24 cellular contexts compared by ENCODE assay signal in genomic region chr5:1400211-1400855, GRCh38. TPM values are rescaled to one million over a fixed set of nuclear protein-coding genes. Genes with fewer than 3 reads are reported as not detected.
A peak's percentile ranks its signal among the peaks of the same experiment; 100 is the strongest.
DNase-seq lines count a peak whose midpoint lies in the region; ATAC-seq, FAIRE-seq and TF ChIP-seq lines count a peak whose summit lies in the region.
"Had no signal": no experiment of that assay in that cellular context is flagged by ENCODE, and none has a peak within 500 bp of the region (broad histone marks: within the 10 kb centered on the region; RNA-seq: fewer than 3 reads in every experiment).

No MANE protein-coding gene starts in this region.

- TF ChIP-seq CTCF in HEK293 (tag by site-specific recombination; IDR thresholded peaks at IDR 0.05) = no peak
- TF ChIP-seq CTCF in H1 (IDR thresholded peaks at IDR 0.05; ENCODE audit: control extremely low read depth in 1 of 3, insufficient read depth in 1 of 3, low read depth in 1 of 3, low read length in 3 of 3) = no peak

- no peak overlapping the region for H3K4me2 ChIP-seq in H1 (ENCODE audit: insufficient read depth in 1 of 2, low read depth in 2 of 2, low read length in 2 of 2)
- H3K4me2 ChIP-seq: GM23338 had no signal

- H3K18ac ChIP-seq in H1 (ENCODE audit: extremely low read depth, low read length) = no peak overlapping the region

- no peak overlapping the region for H2BK15ac ChIP-seq in H1 (ENCODE audit: low read length)

- H2AK5ac ChIP-seq in H1 (ENCODE audit: low read depth, low read length) = no peak overlapping the region

- H3K14ac ChIP-seq in H1 (ENCODE audit: insufficient read length) = no peak overlapping the region

- no peak for ATAC-seq in Right ventricle myocardium superior (ENCODE audit: poor library complexity)
- ATAC-seq: GM23338, SK-N-SH treated with all-trans-retinoic acid at 6 μM for 48 hours had no signal

- H3K27ac ChIP-seq in HEK293 (ENCODE audit: extremely low read depth, low read depth, low read length) (no peak overlapping the region), H1 (ENCODE audit: low read depth, low read length) (no peak overlapping the region)

- no peaks in the 10 kb centered on the region for H3K79me2 ChIP-seq in H1 (ENCODE audit: control insufficient read depth in 1 of 2, insufficient read depth in 2 of 2, low read length in 2 of 2)

- CTCF ChIA-PET in HEK293 (lab: Yijun Ruan, JAX) (interaction anchor here (0.6 to 1.6 kb wide), 6 partner anchors 7 to 248 kb away, joined by 3 to 7 read pairs (median 4); no protein-coding TSS in a partner anchor), H1 (lab: Charles Lee; ENCODE audit: partially characterized antibody) (interaction anchor here (1.0 to 2.5 kb wide), 3 partner anchors 20 to 245 kb away, joined by 3 to 7 read pairs (median 3); no protein-coding TSS in a partner anchor)

- H2BK20ac ChIP-seq in H1 (ENCODE audit: low read length) = no peak overlapping the region

- H4K8ac ChIP-seq in H1 (ENCODE audit: extremely low read depth, insufficient read depth, low read length) = peak overlapping the region; percentile 51; the same call in 1 of the 2 replicates

- intact Hi-C loops in Right ventricle myocardium superior (cut with DNase I) = no loop called here
- intact Hi-C loops in cardiac septum (cut with DNase I) = no loop called here

- H3K9ac ChIP-seq in H1 (replicated peaks in 1 of 4; ENCODE audit: extremely low read depth in 1 of 4, low read depth in 3 of 4, low read length in 3 of 4) = no peak overlapping the region

- no peak overlapping the region for H2AFZ ChIP-seq in H1 (ENCODE audit: low read length)
- H2AFZ ChIP-seq: GM23338 had no signal

- H3K36me3 ChIP-seq in HEK293 (ENCODE audit: control insufficient read depth in 2 of 2, insufficient read depth in 1 of 2, low read length in 2 of 2) (no peaks in the 10 kb centered on the region), H1 (ENCODE audit: control insufficient read depth in 2 of 4, insufficient read depth in 4 of 4, low read length in 3 of 4) (no peaks in the 10 kb centered on the region), MG63 (no peaks in the 10 kb centered on the region)

- WGBS in H1 (ENCODE audit: extremely low coverage in 1 of 2, insufficient coverage in 1 of 2, insufficient read length in 1 of 2, insufficient replicate concordance in 2 of 2, low coverage in 1 of 2, low lambda C conversion rate in 2 of 2, missing lambda C conversion rate in 1 of 2), 2 experiments = 90% methylated on average over 15 of the region's 17 CpGs; no CpG with 5 or more reads in 1 of the 2 experiments

- H4K91ac ChIP-seq in H1 (replicated peaks; ENCODE audit: insufficient read length, low read length) = no peak overlapping the region

- H3K79me1 ChIP-seq in H1 (ENCODE audit: low read depth, low read length) = no peaks in the 10 kb centered on the region

- no peak overlapping the region for H3K23ac ChIP-seq in H1 (ENCODE audit: insufficient read length)

- no peaks in the 10 kb centered on the region for H3K9me3 ChIP-seq in HEK293 (ENCODE audit: control insufficient read depth, insufficient read depth, low read depth, low read length)
- H3K9me3 ChIP-seq in H1 (ENCODE audit: insufficient read depth in 2 of 2, low read depth in 1 of 2, low read length in 1 of 2) = no peaks in the 10 kb centered on the region
- H3K9me3 ChIP-seq in MG63 = peaks cover 12% of the 10 kb centered on the region

- TF ChIP-seq POLR2A in H1 (IDR thresholded peaks at IDR 0.05; ENCODE audit: control extremely low read depth in 1 of 2, low read depth in 2 of 2, low read length in 2 of 2) = no peak

- H3K4me1 ChIP-seq in HEK293 (ENCODE audit: control insufficient read depth, insufficient read depth, low read length) (no peaks in the 10 kb centered on the region), H1 (replicated peaks in 1 of 4; ENCODE audit: control insufficient read depth in 3 of 4, insufficient read depth in 4 of 4, low read length in 3 of 4) (peaks cover 0 to 2% (median 0%) of the 10 kb centered on the region in 4 experiments; a peak in 3 of 7 replicates)

- H3K4me3 ChIP-seq in HEK293 (ENCODE audit: low read depth, low read length) (no peak overlapping the region), H1 (ENCODE audit: extremely low read depth in 1 of 4, insufficient read depth in 2 of 4, low read depth in 3 of 4, low read length in 4 of 4) (no peak overlapping the region), MG63 (no peak overlapping the region)
- H3K4me3 ChIP-seq: GM23338 had no signal

- H3K56ac ChIP-seq in H1 (replicated peaks; ENCODE audit: insufficient read length, low read depth, low read length) = no peak overlapping the region

- no peak overlapping the region for H4K5ac ChIP-seq in H1 (ENCODE audit: insufficient read length, low read depth, low read length)

- POLR2A ChIA-PET in HEK293 (lab: Yijun Ruan, JAX) (interaction anchor here (0.8 kb wide), 1 partner anchor 8 kb away, joined by 4 read pairs; no protein-coding TSS in a partner anchor), H1 (lab: Charles Lee; ENCODE audit: partially characterized antibody) (interaction anchor here (0.8 to 1.1 kb wide), 2 partner anchors 15 to 23 kb away, joined by 3 to 4 read pairs; no protein-coding TSS in a partner anchor)

- no peak overlapping the region for H2BK5ac ChIP-seq in H1 (ENCODE audit: low read depth, low read length)

- no peak overlapping the region for H2BK12ac ChIP-seq in H1 (ENCODE audit: low read depth, low read length)

- no peak for TF ChIP-seq RAD21 in H1 (IDR thresholded peaks at IDR 0.05 in 1 of 2, conservative IDR thresholded peaks at IDR 0.05 in 1 of 2; ENCODE audit: low read depth in 2 of 2, low read length in 2 of 2)

- peaks cover 0 to 5% of the 10 kb centered on the region in 2 experiments for H4K20me1 ChIP-seq in H1 (replicated peaks in 1 of 2; ENCODE audit: control insufficient read depth in 1 of 2, insufficient read depth in 2 of 2, low read length in 2 of 2)

- H3K27me3 ChIP-seq in H1 (replicated peaks in 1 of 4; ENCODE audit: control insufficient read depth in 3 of 4, extremely low read depth in 1 of 4, insufficient read depth in 3 of 4, low read length in 3 of 4) = no peaks in the 10 kb centered on the region; a peak in 1 of 7 replicates
- H3K27me3 ChIP-seq in MG63 = peaks cover 75% of the 10 kb centered on the region

- no peak overlapping the region for H2BK120ac ChIP-seq in H1 (replicated peaks; ENCODE audit: low read depth, low read length)

- no peaks in the 10 kb centered on the region for H3K23me2 ChIP-seq in H1 (ENCODE audit: low read depth, low read length)

- no peak overlapping the region for H3K4ac ChIP-seq in H1 (replicated peaks; ENCODE audit: insufficient read length, low read depth, low read length)

- no peak for FAIRE-seq in H1 (lab: Jason Lieb, UNC)
- FAIRE-seq: GM18507, HTR-8/SVneo had no signal

- no peak for TF ChIP-seq EP300 in H1 (IDR thresholded peaks at IDR 0.05; ENCODE audit: borderline replicate concordance in 1 of 2, low read depth in 2 of 2, low read length in 2 of 2)

- peak; percentile 15 for DNase-seq in Right ventricle myocardium superior
- DNase-seq in cardiac septum (ENCODE audit: low spot score) = no peak
- DNase-seq in H1 (ENCODE audit: low read depth in 1 of 2, low spot score in 2 of 2) = no peak
- DNase-seq in MG63 = no peak
- no peak for DNase-seq in activated CD4-positive, CD25-positive, alpha-beta regulatory T cell treated with anti-CD3 and anti-CD28 coated beads, Interleukin-2, amount 50 U/mL, for 72 hours
- no peak for DNase-seq in NCI-H1092 (lab: John Stamatoyannopoulos, UW)
- DNase-seq: Calu3; CD4-positive, alpha-beta memory T cell; DMS153; GDM1; HCEC 1CT; KG1; NCI-H1105 treated with DMSO at 0.1 percent for 48 hours; NCI-H187 treated with DMSO at 0.1 percent for 48 hours; NCI-H2107; NCI-H2227 treated with DMSO at 0.1 percent for 48 hours; NCI-H524 had no signal

TF ChIP-seq in HEK293, 187 proteins besides CTCF, POLR2A, EP300 and RAD21:
- TF ChIP-seq GLIS1 (tag by site-specific recombination; IDR thresholded peaks at IDR 0.05) (0 out of 2 replicates have a peak, but pooled peaks have one; percentile 5), TRIM28 (IDR thresholded peaks at IDR 0.05; ENCODE audit: borderline replicate concordance, low read length) (no peak)

TF ChIP-seq in H1, 55 proteins besides CTCF, POLR2A, EP300 and RAD21:
- TF ChIP-seq SP2 (IDR thresholded peaks at IDR 0.05; ENCODE audit: low read length) (no peak), CTBP2 (IDR thresholded peaks at IDR 0.05; ENCODE audit: borderline replicate concordance, insufficient read depth, insufficient read length, low read length) (no peak), SP4 (IDR thresholded peaks at IDR 0.05; ENCODE audit: low read length) (no peak)

RNA-seq across cellular contexts. Expression of gene SLC6A3, which starts 44.9 kb away (rescaled TPM):
- total RNA-seq in Right ventricle myocardium superior = not detected
- total RNA-seq in cardiac septum = 0.19 TPM
- 0.46 and 0.48 TPM in 2 replicates for total RNA-seq in H1 (2021; fragmentation: NEBNext Ultra II Directional; extraction: Animal tissue kit (Norgen Biotek cat#: 25700))
- 0.86 and 0.91 TPM in 2 replicates for polyA plus RNA-seq in H1 (2011; rRNA removed)
- polyA plus RNA-seq in H1 (2011; cell fraction: cytosol; rRNA removed) = 0.57 TPM
- 1.9 TPM for polyA plus RNA-seq in H1 (2011; cell fraction: nucleus; rRNA removed)
- polyA plus RNA-seq in H1 (2012, experiment 1 of 2) = 0.55 to 0.88 TPM (median 0.75 TPM) in 4 replicates
- 0.58 TPM for polyA plus RNA-seq in H1 (2012, experiment 2 of 2)
- 0.77 TPM for polyA plus RNA-seq in H1 (2013, experiment 1 of 2)
- 0.94 TPM for polyA plus RNA-seq in H1 (2013, experiment 2 of 2)
- polyA minus RNA-seq in H1 (2011; rRNA and poly(A)+ RNA removed) = 1.0 and 1.1 TPM in 2 replicates
- 0.44 TPM for polyA minus RNA-seq in H1 (2011; cell fraction: cytosol; rRNA and poly(A)+ RNA removed)
- 0.50 TPM for polyA minus RNA-seq in H1 (2011; cell fraction: nucleus; rRNA and poly(A)+ RNA removed)
- total RNA-seq in MG63 (2014; rRNA removed; shearing (Covaris generic); ENCODE audit: low replicate concordance) = not detected in 2 replicates
- total RNA-seq: Calu3; CD4-positive, alpha-beta memory T cell; RPMI7951 had no signal
- polyA plus RNA-seq: BJ; CD4-positive, alpha-beta memory T cell had no signal

RNA-seq across cellular contexts. Expression of gene CLPTM1L, which starts 55.4 kb away (rescaled TPM):
- total RNA-seq in Right ventricle myocardium superior = 30.4 TPM
- 42.6 TPM for total RNA-seq in cardiac septum
- total RNA-seq in H1 (2021; fragmentation: NEBNext Ultra II Directional; extraction: Animal tissue kit (Norgen Biotek cat#: 25700)) = 102 and 109 TPM in 2 replicates
- 119 and 122 TPM in 2 replicates for polyA plus RNA-seq in H1 (2011; rRNA removed)
- 110 TPM for polyA plus RNA-seq in H1 (2011; cell fraction: cytosol; rRNA removed)
- polyA plus RNA-seq in H1 (2011; cell fraction: nucleus; rRNA removed) = 138 TPM
- polyA plus RNA-seq in H1 (2012, experiment 1 of 2) = 78.3 to 114 TPM (median 89.5 TPM) in 4 replicates
- 134 TPM for polyA plus RNA-seq in H1 (2012, experiment 2 of 2)
- 79.2 TPM for polyA plus RNA-seq in H1 (2013, experiment 1 of 2)
- 82.6 TPM for polyA plus RNA-seq in H1 (2013, experiment 2 of 2)
- 97.1 and 170 TPM in 2 replicates for polyA minus RNA-seq in H1 (2011; rRNA and poly(A)+ RNA removed)
- 66.9 TPM for polyA minus RNA-seq in H1 (2011; cell fraction: cytosol; rRNA and poly(A)+ RNA removed)
- polyA minus RNA-seq in H1 (2011; cell fraction: nucleus; rRNA and poly(A)+ RNA removed) = 56.8 TPM
- 543 and 925 TPM in 2 replicates for total RNA-seq in MG63 (2014; rRNA removed; shearing (Covaris generic); ENCODE audit: low replicate concordance)
